ENCODE assay signal across 20 cellular contexts in the genomic region with DNA sequence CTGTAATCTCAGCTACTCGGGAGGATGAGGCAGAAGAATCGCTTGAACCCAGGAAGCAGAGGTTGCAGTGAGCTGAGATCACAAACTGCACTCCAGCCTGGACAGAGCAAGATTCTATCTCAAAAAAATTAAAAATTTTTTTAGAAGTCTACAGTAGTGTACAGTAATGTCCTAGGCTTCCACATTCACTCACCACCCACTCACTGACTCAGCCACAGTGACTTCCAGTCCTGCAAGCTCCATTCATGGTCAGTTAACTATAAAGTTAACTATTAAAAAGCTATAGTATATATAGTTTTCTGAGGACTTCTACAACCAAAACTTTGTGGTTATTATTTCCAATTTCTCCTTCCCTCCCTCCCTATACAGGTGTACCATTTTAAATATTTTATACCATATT. TPM values are rescaled to one million over a fixed set of nuclear protein-coding genes. Genes with fewer than 3 reads are reported as not detected.
A peak's percentile ranks its signal among the peaks of the same experiment; 100 is the strongest.
DNase-seq lines count a peak whose midpoint lies in the region; ATAC-seq lines count a peak whose summit lies in the region.
"Had no signal": no experiment of that assay in that cellular context is flagged by ENCODE, and none has a peak within 500 bp of the region (broad histone marks: within the 10 kb centered on the region; RNA-seq: fewer than 3 reads in every experiment).

No MANE protein-coding gene starts in this region.

- no peaks in the 10 kb centered on the region for H3K9me3 Mint-ChIP-seq in activated CD4-positive, alpha-beta memory T cell treated with anti-CD3 and anti-CD28 coated beads for 36 hours
- H3K9me3 Mint-ChIP-seq: activated T-cell treated with anti-CD3 and anti-CD28 coated beads, Interleukin-2, amount 50 U/mL, for 24 hours; stimulated activated memory B cell treated with anti-CD40 and anti-IgM and Interleukin-4, amounts not matched to agents 10 μg/mL and 1 μg/mL and 100 μg/mL, for 72 hours had no signal

- H3K4me1 Mint-ChIP-seq in activated CD4-positive, alpha-beta memory T cell treated with anti-CD3 and anti-CD28 coated beads for 36 hours (ENCODE audit: low read depth), result no peaks in the 10 kb centered on the region
- H3K4me1 Mint-ChIP-seq: stimulated activated memory B cell treated with anti-CD40 and anti-IgM and Interleukin-4, amounts not matched to agents 10 μg/mL and 1 μg/mL and 100 μg/mL, for 72 hours had no signal

- intact Hi-C loops in activated CD4-positive, alpha-beta memory T cell treated with anti-CD3 and anti-CD28 coated beads for 36 hours (cut with micrococcal nuclease), result no loop called here
- intact Hi-C loops in Right ventricle myocardium inferior (cut with DNase I), result no loop called here

- ATAC-seq in GM18909 (IDR thresholded peaks at IDR 0.05; ENCODE audit: poor library complexity, unreplicated experiment), result peak; percentile 47
- ATAC-seq in Right ventricle myocardium inferior, result no peak
- ATAC-seq in GM21576 (IDR thresholded peaks at IDR 0.05; ENCODE audit: unreplicated experiment), result no peak
- ATAC-seq: stimulated activated memory B cell treated with anti-CD40 and anti-IgM and Interleukin-4, amounts not matched to agents 10 μg/mL and 1 μg/mL and 100 μg/mL, for 72 hours had no signal

- no peaks in the 10 kb centered on the region for H3K27me3 Mint-ChIP-seq in activated CD4-positive, alpha-beta memory T cell treated with anti-CD3 and anti-CD28 coated beads for 36 hours
- H3K27me3 Mint-ChIP-seq: activated T-cell treated with anti-CD3 and anti-CD28 coated beads, Interleukin-2, amount 50 U/mL, for 24 hours; stimulated activated memory B cell treated with anti-CD40 and anti-IgM and Interleukin-4, amounts not matched to agents 10 μg/mL and 1 μg/mL and 100 μg/mL, for 72 hours had no signal

- DNase-seq in RPMI7951 (ENCODE audit: low read depth), result peak; percentile 1
- DNase-seq in epithelial cell of prostate (ENCODE audit: low read depth, low spot score), result peak; percentile 18
- DNase-seq in renal cortical epithelial cell (ENCODE audit: low read depth), result peak; percentile 89
- no peak for DNase-seq in activated CD4-positive, alpha-beta memory T cell treated with anti-CD3 and anti-CD28 coated beads for 36 hours
- no peak for DNase-seq in NCI-H1694 (lab: John Stamatoyannopoulos, UW)
- no peak for DNase-seq in Right ventricle myocardium inferior (ENCODE audit: missing footprints)
- DNase-seq: activated CD4-positive, alpha-beta T cell treated with anti-CD3 and anti-CD28 coated beads, Interleukin-2, amount 50 U/mL, for 1 hour; activated naive CD4-positive, alpha-beta T cell treated with anti-CD3 and anti-CD28 coated beads, Interleukin-2, amount 50 U/mL, for 16 hours; activated T-cell treated with anti-CD3 and anti-CD28 coated beads, Interleukin-2, amount 50 U/mL, for 24 hours; NCI-H1436; posterior cingulate gyrus; trophoblast cell had no signal

- H3K27ac ChIP-seq in epithelial cell of prostate, result peak overlapping the region; percentile 4
- H3K27ac ChIP-seq: BLaER1 treated with 17β-estradiol and CSF1 and Interleukin-3, amounts not matched to agents 10 nM and 100 nM; HL-60; SK-N-MC had no signal

- no peak overlapping the region for H3K27ac Mint-ChIP-seq in activated CD4-positive, alpha-beta memory T cell treated with anti-CD3 and anti-CD28 coated beads for 36 hours
- H3K27ac Mint-ChIP-seq: activated T-cell treated with anti-CD3 and anti-CD28 coated beads, Interleukin-2, amount 50 U/mL, for 24 hours; stimulated activated memory B cell treated with anti-CD40 and anti-IgM and Interleukin-4, amounts not matched to agents 10 μg/mL and 1 μg/mL and 100 μg/mL, for 72 hours had no signal

- CTCF ChIA-PET in activated CD4-positive, alpha-beta memory T cell treated with anti-CD3 and anti-CD28 coated beads for 36 hours (lab: Charles Lee), result interaction anchor here (1.2 to 1.4 kb wide), 2 partner anchors 13 to 26 kb away, joined by 3 to 9 read pairs; no protein-coding TSS in a partner anchor

- peaks cover under 1% of the 10 kb centered on the region for H3K36me3 Mint-ChIP-seq in activated CD4-positive, alpha-beta memory T cell treated with anti-CD3 and anti-CD28 coated beads for 36 hours

- H3K4me3 Mint-ChIP-seq in activated CD4-positive, alpha-beta memory T cell treated with anti-CD3 and anti-CD28 coated beads for 36 hours, result no peak overlapping the region
- H3K4me3 Mint-ChIP-seq: activated T-cell treated with anti-CD3 and anti-CD28 coated beads, Interleukin-2, amount 50 U/mL, for 24 hours; stimulated activated memory B cell treated with anti-CD40 and anti-IgM and Interleukin-4, amounts not matched to agents 10 μg/mL and 1 μg/mL and 100 μg/mL, for 72 hours had no signal

- POLR2A ChIA-PET in activated CD4-positive, alpha-beta memory T cell treated with anti-CD3 and anti-CD28 coated beads for 36 hours (lab: Charles Lee), result no interaction called here

RNA-seq across cellular contexts. Expression of gene NEUROG2, which starts 34.7 kb away (rescaled TPM):
- total RNA-seq in RPMI7951 (2014; rRNA removed; shearing (Covaris generic)), result 0.12 TPM in 1 of 2 replicates, not detected in the other
- not detected in 2 replicates for total RNA-seq in renal cortical epithelial cell
- not detected for total RNA-seq in activated CD4-positive, alpha-beta memory T cell treated with anti-CD3 and anti-CD28 coated beads for 36 hours
- not detected for total RNA-seq in Right ventricle myocardium inferior
- total RNA-seq: cardiac septum, lower leg skin had no signal

Comparison
In these comparisons a context has a peak if more than half of its experiments do, and no peak if none do; other contexts are left out.
1. DNase-seq: peak in RPMI7951 (single experiment), epithelial cell of prostate (single experiment) and renal cortical epithelial cell (single experiment); none in activated CD4-positive, alpha-beta memory T cell treated with anti-CD3 and anti-CD28 coated beads for 36 hours (single experiment), NCI-H1694 (single experiment) and Right ventricle myocardium inferior (single experiment).